ENCODE assay signal across 8 cellular contexts in genomic region chr9:68780735-68781134, GRCh38.
DNase-seq lines count a peak whose midpoint lies in the region; ATAC-seq and TF ChIP-seq lines count a peak whose summit lies in the region.

No MANE protein-coding gene starts in this region.

- H3K4me1 ChIP-seq in Caco-2 (no peaks in the 10 kb centered on the region), ectodermal cell (ENCODE audit: control insufficient read depth, insufficient read depth, low read length) (peaks cover 14% of the 10 kb centered on the region), neutrophil (ENCODE audit: control insufficient read depth in 1 of 2, insufficient read depth in 1 of 2, low read depth in 1 of 2, low read length in 1 of 2) (peaks cover 53 to 57% of the 10 kb centered on the region in 2 experiments)

- H3K27ac ChIP-seq in ectodermal cell (ENCODE audit: insufficient read depth, low read depth, low read length, poor library complexity, severe bottlenecking) = no peak overlapping the region
- H3K27ac ChIP-seq in neutrophil = peak overlapping the region; percentile 94

- BruUV-seq in Caco-2 (replicated peaks; lab: Mats Ljungman, UMichigan) = TSS peak; percentile 48

- H3K9me3 Mint-ChIP-seq in Caco-2 (ENCODE audit: unreplicated experiment) = no peaks in the 10 kb centered on the region
- H3K9me3 Mint-ChIP-seq in effector memory CD8-positive, alpha-beta T cell = no peaks in the 10 kb centered on the region

- H3K9me3 ChIP-seq in Caco-2 = no peaks in the 10 kb centered on the region
- H3K9me3 ChIP-seq in ectodermal cell (ENCODE audit: control insufficient read depth, low read length) = no peaks in the 10 kb centered on the region
- no peaks in the 10 kb centered on the region for H3K9me3 ChIP-seq in neutrophil
- H3K9me3 ChIP-seq in T-helper 17 cell (ENCODE audit: control insufficient read depth, low read length, poor library complexity, severe bottlenecking) = no peaks in the 10 kb centered on the region

- H3K36me3 Mint-ChIP-seq in Caco-2 (ENCODE audit: insufficient read depth, unreplicated experiment) (no peaks in the 10 kb centered on the region), T-helper 17 cell (ENCODE audit: low read depth) (peaks cover 2% of the 10 kb centered on the region)
- H3K36me3 Mint-ChIP-seq in effector memory CD8-positive, alpha-beta T cell (ENCODE audit: insufficient read depth) = no peaks in the 10 kb centered on the region

- H3K27ac Mint-ChIP-seq in Caco-2 (ENCODE audit: unreplicated experiment) (no peak overlapping the region), T-helper 17 cell (no peak overlapping the region)
- no peak overlapping the region for H3K27ac Mint-ChIP-seq in effector memory CD8-positive, alpha-beta T cell

- 31 to 42% methylated on average over 7 of the region's 7 CpGs for WGBS in ectodermal cell, 2 experiments

- DNase-seq in Caco-2 (no peak), LNCaP clone FGC (ENCODE audit: low read depth) (no peak), T-helper 17 cell (no peak), NK-92 (lab: John Stamatoyannopoulos, UW; ENCODE audit: unreplicated experiment) (no peak)
- DNase-seq in effector CD4-positive, alpha-beta T cell = no peak
- no peak for DNase-seq in effector memory CD8-positive, alpha-beta T cell

- CTCF ChIA-PET in Caco-2 (lab: Charles Lee) = no interaction called here

- H3K27me3 ChIP-seq in Caco-2 (replicated peaks; ENCODE audit: control insufficient read depth, insufficient read depth, low read length) = no peaks in the 10 kb centered on the region
- H3K27me3 ChIP-seq in ectodermal cell (ENCODE audit: control insufficient read depth, insufficient read depth, low read length, poor library complexity, severe bottlenecking) = no peaks in the 10 kb centered on the region
- H3K27me3 ChIP-seq in neutrophil = no peaks in the 10 kb centered on the region

- POLR2A ChIA-PET in Caco-2 (lab: Charles Lee) = no interaction called here

- H3K4me3 ChIP-seq in Caco-2 (ENCODE audit: low read depth, low read length) = peak overlapping the region; percentile 53
- H3K4me3 ChIP-seq in LNCaP clone FGC (ENCODE audit: low read depth, low read length) = peak overlapping the region; percentile 78
- H3K4me3 ChIP-seq in ectodermal cell (ENCODE audit: insufficient read depth, low read depth, low read length) = peak overlapping the region; percentile 80
- peak overlapping the region; percentile 85 to 97 for H3K4me3 ChIP-seq in neutrophil (ENCODE audit: low read depth in 1 of 2, low read length in 1 of 2)

- TF ChIP-seq CTCF in Caco-2 (IDR thresholded peaks at IDR 0.05; ENCODE audit: insufficient read depth in 1 of 2, low read depth in 1 of 2, low read length in 1 of 2, severe bottlenecking in 1 of 2, unreplicated experiment in 1 of 2) = no peak
- no peak for TF ChIP-seq CTCF in LNCaP clone FGC (IDR thresholded peaks at IDR 0.05; ENCODE audit: control insufficient read depth, extremely low read depth, insufficient read depth)
- no peak for TF ChIP-seq CTCF in neutrophil (IDR thresholded peaks at IDR 0.05)

- ATAC-seq in T-helper 17 cell = no peak
- no peak for ATAC-seq in effector memory CD8-positive, alpha-beta T cell (replicated peaks)

- H3K4me1 Mint-ChIP-seq in Caco-2 (ENCODE audit: low read depth, unreplicated experiment) (no peaks in the 10 kb centered on the region), T-helper 17 cell (peaks cover 2% of the 10 kb centered on the region)
- H3K4me1 Mint-ChIP-seq in effector memory CD8-positive, alpha-beta T cell (ENCODE audit: low read depth in 2 of 2) = peaks cover 4 to 11% of the 10 kb centered on the region in 2 donors

- H3K4me3 Mint-ChIP-seq in Caco-2 (ENCODE audit: unreplicated experiment) (no peak overlapping the region), T-helper 17 cell (no peak overlapping the region)
- no peak overlapping the region for H3K4me3 Mint-ChIP-seq in effector memory CD8-positive, alpha-beta T cell

- intact Hi-C loops in Caco-2 (cut with micrococcal nuclease; ENCODE audit: unreplicated experiment) = loop anchor here (5.0 kb wide), 1 partner anchor 48 kb away; no protein-coding TSS in a partner anchor

- no peaks in the 10 kb centered on the region for H3K36me3 ChIP-seq in Caco-2 (ENCODE audit: control insufficient read depth, insufficient read depth, low read length)
- H3K36me3 ChIP-seq in ectodermal cell (ENCODE audit: control insufficient read depth, insufficient read depth, low read length) = no peaks in the 10 kb centered on the region
- no peaks in the 10 kb centered on the region for H3K36me3 ChIP-seq in neutrophil

- H3K27me3 Mint-ChIP-seq in Caco-2 (ENCODE audit: insufficient read depth, unreplicated experiment) (no peaks in the 10 kb centered on the region), T-helper 17 cell (no peaks in the 10 kb centered on the region)
- no peaks in the 10 kb centered on the region for H3K27me3 Mint-ChIP-seq in effector memory CD8-positive, alpha-beta T cell
